ENCODE assay signal across 1 cellular context in the genomic region with DNA sequence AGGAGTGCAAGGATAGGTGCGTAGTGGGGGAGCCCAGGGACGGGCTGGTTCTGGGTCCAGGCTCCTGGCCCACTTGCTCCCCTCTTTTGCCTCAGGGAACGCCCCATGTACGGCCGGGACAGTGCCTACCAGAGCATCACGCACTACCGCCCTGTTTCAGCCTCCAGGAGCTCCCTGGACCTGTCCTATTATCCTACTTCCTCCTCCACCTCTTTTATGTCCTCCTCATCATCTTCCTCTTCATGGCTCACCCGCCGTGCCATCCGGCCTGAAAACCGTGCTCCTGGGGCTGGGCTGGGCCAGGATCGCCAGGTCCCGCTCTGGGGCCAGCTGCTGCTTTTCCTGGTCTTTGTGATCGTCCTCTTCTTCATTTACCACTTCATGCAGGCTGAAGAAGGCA.
A peak's percentile ranks its signal among the peaks of the same experiment; 100 is the strongest.
TF ChIP-seq lines count a peak whose summit lies in the region.

No MANE protein-coding gene starts in this region.

TF ChIP-seq in WTC11, 78 proteins besides CTCF, POLR2A, EP300 and RAD21:
- TF ChIP-seq, protein P1, sequence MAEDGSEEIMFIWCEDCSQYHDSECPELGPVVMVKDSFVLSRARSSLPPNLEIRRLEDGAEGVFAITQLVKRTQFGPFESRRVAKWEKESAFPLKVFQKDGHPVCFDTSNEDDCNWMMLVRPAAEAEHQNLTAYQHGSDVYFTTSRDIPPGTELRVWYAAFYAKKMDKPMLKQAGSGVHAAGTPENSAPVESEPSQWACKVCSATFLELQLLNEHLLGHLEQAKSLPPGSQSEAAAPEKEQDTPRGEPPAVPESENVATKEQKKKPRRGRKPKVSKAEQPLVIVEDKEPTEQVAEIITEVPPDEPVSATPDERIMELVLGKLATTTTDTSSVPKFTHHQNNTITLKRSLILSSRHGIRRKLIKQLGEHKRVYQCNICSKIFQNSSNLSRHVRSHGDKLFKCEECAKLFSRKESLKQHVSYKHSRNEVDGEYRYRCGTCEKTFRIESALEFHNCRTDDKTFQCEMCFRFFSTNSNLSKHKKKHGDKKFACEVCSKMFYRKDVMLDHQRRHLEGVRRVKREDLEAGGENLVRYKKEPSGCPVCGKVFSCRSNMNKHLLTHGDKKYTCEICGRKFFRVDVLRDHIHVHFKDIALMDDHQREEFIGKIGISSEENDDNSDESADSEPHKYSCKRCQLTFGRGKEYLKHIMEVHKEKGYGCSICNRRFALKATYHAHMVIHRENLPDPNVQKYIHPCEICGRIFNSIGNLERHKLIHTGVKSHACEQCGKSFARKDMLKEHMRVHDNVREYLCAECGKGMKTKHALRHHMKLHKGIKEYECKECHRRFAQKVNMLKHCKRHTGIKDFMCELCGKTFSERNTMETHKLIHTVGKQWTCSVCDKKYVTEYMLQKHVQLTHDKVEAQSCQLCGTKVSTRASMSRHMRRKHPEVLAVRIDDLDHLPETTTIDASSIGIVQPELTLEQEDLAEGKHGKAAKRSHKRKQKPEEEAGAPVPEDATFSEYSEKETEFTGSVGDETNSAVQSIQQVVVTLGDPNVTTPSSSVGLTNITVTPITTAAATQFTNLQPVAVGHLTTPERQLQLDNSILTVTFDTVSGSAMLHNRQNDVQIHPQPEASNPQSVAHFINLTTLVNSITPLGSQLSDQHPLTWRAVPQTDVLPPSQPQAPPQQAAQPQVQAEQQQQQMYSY (CRISPR knock-in tag; IDR thresholded peaks at IDR 0.05), result 0 out of 2 replicates have a peak, but pooled peaks have one; percentile 18
- no peak for TF ChIP-seq ATF1 (CRISPR knock-in tag; IDR thresholded peaks at IDR 0.05)
- TF ChIP-seq ZNF121 (CRISPR knock-in tag; IDR thresholded peaks at IDR 0.05), result 0 out of 2 replicates have a peak, but pooled peaks have one; percentile 57
- TF ChIP-seq, protein P2, sequence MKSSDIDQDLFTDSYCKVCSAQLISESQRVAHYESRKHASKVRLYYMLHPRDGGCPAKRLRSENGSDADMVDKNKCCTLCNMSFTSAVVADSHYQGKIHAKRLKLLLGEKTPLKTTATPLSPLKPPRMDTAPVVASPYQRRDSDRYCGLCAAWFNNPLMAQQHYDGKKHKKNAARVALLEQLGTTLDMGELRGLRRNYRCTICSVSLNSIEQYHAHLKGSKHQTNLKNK (CRISPR knock-in tag; IDR thresholded peaks at IDR 0.05), result no peak
